Comparison of ENCODE assay signal across 23 cellular contexts in genomic region chr18:39326772-39327171, GRCh38.
DNase-seq lines count a peak whose midpoint lies in the region; TF ChIP-seq lines count a peak whose summit lies in the region.
"Had no signal": no experiment of that assay in that cellular context is flagged by ENCODE, and none has a peak within 500 bp of the region (broad histone marks: within the 10 kb centered on the region; RNA-seq: fewer than 3 reads in every experiment).

No MANE protein-coding gene starts in this region.

- intact Hi-C loops in vagina (cut with DNase I) = no loop called here

- DNase-seq in HT1080 (ENCODE audit: low read depth) (peak; percentile 32), fibroblast of mammary gland (ENCODE audit: low read depth) (peak; percentile 2), middle frontal gyrus (ENCODE audit: extremely low spot score, low spot score) (peak; percentile 14), vagina (ENCODE audit: extremely low spot score in 2 of 2) (no peak), NCI-H1436 treated with DMSO at 0.1 percent for 48 hours (lab: John Stamatoyannopoulos, UW) (no peak), NCI-H2081 treated with DMSO at 0.1 percent for 48 hours (lab: John Stamatoyannopoulos, UW) (no peak), occipital lobe (lab: John Stamatoyannopoulos, UW) (no peak)
- DNase-seq: 8988T; ACHN; BE2C; C1 segment of cervical spinal cord; CD4-positive, alpha-beta memory T cell; CD4-positive, CD25-positive, alpha-beta regulatory T cell; CD8-positive, alpha-beta memory T cell; COR-L47; DMS 273 treated with DMSO at 0.1 percent for 48 hours; DMS153; DMS53; DMS79; DND-41; EL; GF-D8 had no signal

- no peaks in the 10 kb centered on the region for H3K36me3 ChIP-seq in vagina
- H3K36me3 ChIP-seq: BE2C, BLaER1 had no signal

- H3K4me1 ChIP-seq in vagina = no peaks in the 10 kb centered on the region
- H3K4me1 ChIP-seq: BE2C, BLaER1 had no signal

- H3K9me3 ChIP-seq in vagina = no peaks in the 10 kb centered on the region
- H3K9me3 ChIP-seq: BE2C, BLaER1 had no signal

- TF ChIP-seq CTCF in fibroblast of mammary gland (conservative IDR thresholded peaks at IDR 0.05; ENCODE audit: control insufficient read depth, insufficient read depth, low read depth, low read length) (no peak), vagina (IDR thresholded peaks at IDR 0.05) (no peak)

- no peaks in the 10 kb centered on the region for H3K27me3 ChIP-seq in vagina
- H3K27me3 ChIP-seq: BE2C, BLaER1 had no signal

- TF ChIP-seq POLR2A in vagina (IDR thresholded peaks at IDR 0.05) = no peak

- H3K4me3 ChIP-seq in fibroblast of mammary gland (ENCODE audit: control insufficient read depth, low read depth, low read length) (no peak overlapping the region), vagina (no peak overlapping the region)
- H3K4me3 ChIP-seq: BLaER1 had no signal

- no peak overlapping the region for H3K27ac ChIP-seq in vagina
- H3K27ac ChIP-seq: BLaER1 had no signal

Comparison
In these comparisons a context has a peak if more than half of its experiments do, and no peak if none do; other contexts are left out.
1. DNase-seq: peak in HT1080 (single experiment), fibroblast of mammary gland (single experiment) and middle frontal gyrus (single experiment); none in vagina (0 of 2), NCI-H1436 treated with DMSO at 0.1 percent for 48 hours (single experiment), NCI-H2081 treated with DMSO at 0.1 percent for 48 hours (single experiment) and occipital lobe (single experiment).